ENCODE assay signal across 8 cellular contexts in genomic region chr1:32201011-32201855, GRCh38. TPM values are rescaled to one million over a fixed set of nuclear protein-coding genes. Genes with fewer than 3 reads are reported as not detected.
DNase-seq lines count a peak whose midpoint lies in the region; ATAC-seq, FAIRE-seq and TF ChIP-seq lines count a peak whose summit lies in the region.

No MANE protein-coding gene starts in this region.

- DNase-seq in A673 (ENCODE audit: low spot score) (peak; percentile 76), LHCN-M2 (ENCODE audit: low read depth) (peak; percentile 53), choroid plexus epithelial cell (ENCODE audit: low read depth) (peak; percentile 72), HepG2 (ENCODE audit: low spot score) (no peak)
- DNase-seq in activated CD4-positive, alpha-beta T cell treated with anti-CD3 and anti-CD28 coated beads for 1 hour = peak; percentile 59
- DNase-seq in stimulated activated CD4-positive, alpha-beta T cell treated with anti-CD3 and anti-CD28 coated beads, TNF-alpha, amount 100 ng/mL, for 1 hour (ENCODE audit: low read depth in 3 of 3, low spot score in 1 of 3) = peak; percentile 35 to 61 (median 41)

- H3K9me3 ChIP-seq in A673 (ENCODE audit: low read depth, low read length, poor library complexity, severe bottlenecking) = no peaks in the 10 kb centered on the region
- no peaks in the 10 kb centered on the region for H3K9me3 ChIP-seq in HepG2 (ENCODE audit: low read length)

- 0 out of 2 replicates have a peak, but pooled peaks have one; percentile 27 for TF ChIP-seq RAD21 in HepG2 (CRISPR knock-in tag; IDR thresholded peaks at IDR 0.05)

- peak overlapping the region; percentile 58 for H3K27ac ChIP-seq in A673 (ENCODE audit: low read depth, low read length, poor library complexity, severe bottlenecking)
- no peak overlapping the region for H3K27ac ChIP-seq in HepG2 (ENCODE audit: extremely low read length, insufficient read depth, low read length)

- ATAC-seq in GM18867 (IDR thresholded peaks at IDR 0.05; ENCODE audit: unreplicated experiment) (peak; percentile 33), HepG2 (peak; percentile 71), GM21367 (IDR thresholded peaks at IDR 0.05; ENCODE audit: unreplicated experiment) (no peak)

- TF ChIP-seq POLR2A in HepG2 (IDR thresholded peaks at IDR 0.05; ENCODE audit: insufficient read depth in 1 of 2, low read depth in 2 of 2, low read length in 2 of 2) = 0 out of 4 replicates have a peak, but pooled peaks of 1 of the 2 experiments have one; percentile 16

- H3K4me3 ChIP-seq in A673 (ENCODE audit: low read depth, low read length, poor library complexity, severe bottlenecking) (peak overlapping the region; percentile 62), choroid plexus epithelial cell (ENCODE audit: low read depth, low read length) (peak overlapping the region; percentile 72), HepG2 (replicated peaks in 1 of 3; ENCODE audit: insufficient read depth in 1 of 3, low read depth in 2 of 3, low read length in 3 of 3) (peak overlapping the region; percentile 64 to 72 (median 65))

- intact Hi-C loops in A673 (cut with micrococcal nuclease; ENCODE audit: unreplicated experiment) (no loop called here), HepG2 (cut with micrococcal nuclease; ENCODE audit: unreplicated experiment) (no loop called here)

- no peak for TF ChIP-seq CTCF in A673 (conservative IDR thresholded peaks at IDR 0.05; ENCODE audit: low read depth, low read length)
- TF ChIP-seq CTCF in choroid plexus epithelial cell (conservative IDR thresholded peaks at IDR 0.05; ENCODE audit: low read depth, low read length) = no peak
- peak; percentile 57 for TF ChIP-seq CTCF in HepG2 (CRISPR knock-in tag; IDR thresholded peaks at IDR 0.05)

- no peaks in the 10 kb centered on the region for H3K27me3 ChIP-seq in A673 (replicated peaks; ENCODE audit: insufficient read depth, low read depth, low read length, poor library complexity)
- H3K27me3 ChIP-seq in HepG2 (ENCODE audit: control insufficient read depth in 1 of 2, insufficient read depth in 2 of 2, low read length in 2 of 2) = no peaks in the 10 kb centered on the region

- BruUV-seq in A673 (replicated peaks; lab: Mats Ljungman, UMichigan) (no TSS peak), HepG2 (replicated peaks; lab: Mats Ljungman, UMichigan) (no TSS peak)

- H4K20me1 ChIP-seq in HepG2 (ENCODE audit: insufficient read depth, low read length) = no peaks in the 10 kb centered on the region

- TF ChIP-seq EP300 in HepG2 (IDR thresholded peaks at IDR 0.05; ENCODE audit: low read depth in 2 of 2, low read length in 2 of 2) (no peak), HepG2 (CRISPR knock-in tag; IDR thresholded peaks at IDR 0.05; ENCODE audit: borderline replicate concordance) (no peak)

- H2AFZ ChIP-seq in HepG2 (ENCODE audit: low read length) = no peak overlapping the region

- WGBS in HepG2 (ENCODE audit: low lambda C conversion rate) = 4% methylated on average over 12 of the region's 26 CpGs

- H3K36me3 ChIP-seq in A673 (ENCODE audit: insufficient read depth, low read length, poor library complexity, severe bottlenecking) (peaks cover 14% of the 10 kb centered on the region), HepG2 (replicated peaks in 1 of 2; ENCODE audit: control insufficient read depth in 1 of 2, insufficient read depth in 2 of 2, low read length in 2 of 2) (peaks cover 1 to 12% of the 10 kb centered on the region in 2 experiments; a peak in 4 of 5 replicates)

- no peak for FAIRE-seq in HepG2 (lab: Jason Lieb, UNC)

- H3K4me2 ChIP-seq in HepG2 (ENCODE audit: low read depth, low read length) = peak overlapping the region; percentile 96

- POLR2A ChIA-PET in A673 (lab: Charles Lee; ENCODE audit: low non-redundant PET) = no interaction called here
- POLR2A ChIA-PET in HepG2 (lab: Yijun Ruan, JAX) = interaction anchor here (1.0 to 4.8 kb wide), 12 partner anchors 9 to 193 kb away, joined by 3 to 38 read pairs (median 5); partner anchors contain the start of genes BSDC1, KPNA6, MARCKSL1 and TXLNA

- H3K4me1 ChIP-seq in A673 (ENCODE audit: insufficient read depth, low read length, poor library complexity, severe bottlenecking) = peaks cover 14% of the 10 kb centered on the region
- peaks cover 22% of the 10 kb centered on the region for H3K4me1 ChIP-seq in HepG2 (ENCODE audit: insufficient read depth, low read length)

- CTCF ChIA-PET in A673 (lab: Charles Lee) (interaction anchor here (0.5 to 1.2 kb wide), 3 partner anchors 14 to 92 kb away, joined by 3 to 4 read pairs (median 3); no protein-coding TSS in a partner anchor), HepG2 (lab: Yijun Ruan, JAX; ENCODE audit: low intra/inter-chr PET ratio, low total read pairs) (no interaction called here)

- H3K79me2 ChIP-seq in HepG2 (ENCODE audit: insufficient read depth, low read length) = no peaks in the 10 kb centered on the region

- H3K9ac ChIP-seq in HepG2 (ENCODE audit: insufficient read depth, low read depth, low read length) = peak overlapping the region; percentile 45

- in situ Hi-C loops in HepG2 (cut with HindIII; ENCODE audit: extremely low pct_ligation_motif_present, low pct_unique_long_range_greater_than_20kb) = no loop called here

RNA-seq across cellular contexts. Expression of gene CCDC28B, which starts 0.8 kb away (rescaled TPM):
- total RNA-seq in A673 (2021) = 15.6 and 22.4 TPM in 2 replicates
- total RNA-seq in LHCN-M2 (2014; rRNA removed) = 9.1 and 10.8 TPM in 2 replicates
- polyA plus RNA-seq in LHCN-M2 (2012) = 21.6 TPM
- 2.8 and 3.5 TPM in 2 replicates for total RNA-seq in HepG2 (2016; rRNA removed; fragmentation: Illumina TruSeq; extraction: Trizol)
- 0.53 and 1.1 TPM in 2 replicates for total RNA-seq in HepG2 (2016; cell fraction: cytosol; rRNA removed; fragmentation: Illumina TruSeq; extraction: Trizol; ENCODE audit: low read depth)
- total RNA-seq in HepG2 (2016; cell fraction: insoluble cytoplasmic fraction; rRNA removed; fragmentation: Illumina TruSeq; extraction: Trizol) = 3.1 and 3.8 TPM in 2 replicates
- total RNA-seq in HepG2 (2016; cell fraction: membrane; rRNA removed; fragmentation: Illumina TruSeq; extraction: Trizol) = 1.3 and 1.9 TPM in 2 replicates
- 0.75 and 0.81 TPM in 2 replicates for total RNA-seq in HepG2 (2016; cell fraction: nucleus; rRNA removed; fragmentation: Illumina TruSeq; extraction: Trizol)
- 2.6 TPM in 2 replicates for polyA plus RNA-seq in HepG2 (2011; rRNA removed)
- polyA plus RNA-seq in HepG2 (2011; cell fraction: cytosol; rRNA removed) = 1.9 and 2.6 TPM in 2 replicates
- 4.6 and 5.6 TPM in 2 replicates for polyA plus RNA-seq in HepG2 (2011; cell fraction: nucleus; rRNA removed)
- 3.4 and 4.3 TPM in 2 replicates for polyA plus RNA-seq in HepG2 (2012)
- polyA plus RNA-seq in HepG2 (2016; cell fraction: cytosol; fragmentation: Illumina TruSeq; extraction: Trizol; ENCODE audit: low read depth) = 0.87 and 1.5 TPM in 2 replicates
- 1.5 and 1.7 TPM in 2 replicates for polyA plus RNA-seq in HepG2 (2016; cell fraction: insoluble cytoplasmic fraction; fragmentation: Illumina TruSeq; extraction: Trizol; ENCODE audit: low read depth)
- polyA plus RNA-seq in HepG2 (2016; cell fraction: membrane; fragmentation: Illumina TruSeq; extraction: Trizol; ENCODE audit: low read depth) = 0.65 and 0.95 TPM in 2 replicates
- 1.8 and 2.3 TPM in 2 replicates for polyA plus RNA-seq in HepG2 (2016; cell fraction: nucleus; fragmentation: Illumina TruSeq; extraction: Trizol; ENCODE audit: insufficient read depth, low read depth)
- polyA minus RNA-seq in HepG2 (2011; rRNA and poly(A)+ RNA removed; ENCODE audit: low replicate concordance) = 0.26 and 2.1 TPM in 2 replicates
- polyA minus RNA-seq in HepG2 (2011; cell fraction: cytosol; rRNA and poly(A)+ RNA removed) = 0.89 and 1.9 TPM in 2 replicates
- 0.75 and 1.0 TPM in 2 replicates for polyA minus RNA-seq in HepG2 (2011; cell fraction: nucleus; rRNA and poly(A)+ RNA removed)

RNA-seq across cellular contexts. Expression of gene IQCC, which starts 4.2 kb away (rescaled TPM):
- total RNA-seq in A673 (2021) = 7.2 and 7.9 TPM in 2 replicates
- total RNA-seq in LHCN-M2 (2014; rRNA removed) = 2.3 and 4.0 TPM in 2 replicates
- 2.1 TPM for polyA plus RNA-seq in LHCN-M2 (2012)
- 2.3 and 3.0 TPM in 2 replicates for total RNA-seq in HepG2 (2016; rRNA removed; fragmentation: Illumina TruSeq; extraction: Trizol)
- total RNA-seq in HepG2 (2016; cell fraction: cytosol; rRNA removed; fragmentation: Illumina TruSeq; extraction: Trizol; ENCODE audit: low read depth) = 0.62 and 0.71 TPM in 2 replicates
- 3.2 TPM in 2 replicates for total RNA-seq in HepG2 (2016; cell fraction: insoluble cytoplasmic fraction; rRNA removed; fragmentation: Illumina TruSeq; extraction: Trizol)
- total RNA-seq in HepG2 (2016; cell fraction: membrane; rRNA removed; fragmentation: Illumina TruSeq; extraction: Trizol) = 1.4 and 1.7 TPM in 2 replicates
- total RNA-seq in HepG2 (2016; cell fraction: nucleus; rRNA removed; fragmentation: Illumina TruSeq; extraction: Trizol) = 2.2 and 3.1 TPM in 2 replicates
- 1.5 and 1.7 TPM in 2 replicates for polyA plus RNA-seq in HepG2 (2011; rRNA removed)
- polyA plus RNA-seq in HepG2 (2011; cell fraction: cytosol; rRNA removed) = 1.4 and 1.5 TPM in 2 replicates
- 1.5 and 2.0 TPM in 2 replicates for polyA plus RNA-seq in HepG2 (2011; cell fraction: nucleus; rRNA removed)
- 0.89 and 1.6 TPM in 2 replicates for polyA plus RNA-seq in HepG2 (2012)
- 0.54 and 0.60 TPM in 2 replicates for polyA plus RNA-seq in HepG2 (2016; cell fraction: cytosol; fragmentation: Illumina TruSeq; extraction: Trizol; ENCODE audit: low read depth)
- 3.2 TPM in 2 replicates for polyA plus RNA-seq in HepG2 (2016; cell fraction: insoluble cytoplasmic fraction; fragmentation: Illumina TruSeq; extraction: Trizol; ENCODE audit: low read depth)
- polyA plus RNA-seq in HepG2 (2016; cell fraction: membrane; fragmentation: Illumina TruSeq; extraction: Trizol; ENCODE audit: low read depth) = 0.99 and 1.1 TPM in 2 replicates
- polyA plus RNA-seq in HepG2 (2016; cell fraction: nucleus; fragmentation: Illumina TruSeq; extraction: Trizol; ENCODE audit: insufficient read depth, low read depth) = 5.3 and 6.6 TPM in 2 replicates
- 1.5 and 5.0 TPM in 2 replicates for polyA minus RNA-seq in HepG2 (2011; rRNA and poly(A)+ RNA removed; ENCODE audit: low replicate concordance)
- 0.53 and 0.69 TPM in 2 replicates for polyA minus RNA-seq in HepG2 (2011; cell fraction: cytosol; rRNA and poly(A)+ RNA removed)
- 1.7 and 1.9 TPM in 2 replicates for polyA minus RNA-seq in HepG2 (2011; cell fraction: nucleus; rRNA and poly(A)+ RNA removed)

RNA-seq across cellular contexts. Expression of gene DCDC2B, which starts 7.7 kb away (rescaled TPM):
- total RNA-seq in A673 (2021) = not detected in 2 replicates
- not detected in 2 replicates for total RNA-seq in LHCN-M2 (2014; rRNA removed)
- 0.05 TPM for polyA plus RNA-seq in LHCN-M2 (2012)
- not detected in 2 replicates for total RNA-seq in HepG2 (2016; rRNA removed; fragmentation: Illumina TruSeq; extraction: Trizol)
- not detected in 2 replicates for total RNA-seq in HepG2 (2016; cell fraction: cytosol; rRNA removed; fragmentation: Illumina TruSeq; extraction: Trizol; ENCODE audit: low read depth)
- not detected in 2 replicates for total RNA-seq in HepG2 (2016; cell fraction: insoluble cytoplasmic fraction; rRNA removed; fragmentation: Illumina TruSeq; extraction: Trizol)
- total RNA-seq in HepG2 (2016; cell fraction: membrane; rRNA removed; fragmentation: Illumina TruSeq; extraction: Trizol) = not detected in 2 replicates
- total RNA-seq in HepG2 (2016; cell fraction: nucleus; rRNA removed; fragmentation: Illumina TruSeq; extraction: Trizol) = not detected in 2 replicates
- not detected in 2 replicates for polyA plus RNA-seq in HepG2 (2011; rRNA removed)
- polyA plus RNA-seq in HepG2 (2011; cell fraction: cytosol; rRNA removed) = not detected in 2 replicates
- polyA plus RNA-seq in HepG2 (2011; cell fraction: nucleus; rRNA removed) = not detected in 2 replicates
- 0.09 and 0.12 TPM in 2 replicates for polyA plus RNA-seq in HepG2 (2012)
- not detected in 2 replicates for polyA plus RNA-seq in HepG2 (2016; cell fraction: cytosol; fragmentation: Illumina TruSeq; extraction: Trizol; ENCODE audit: low read depth)
- not detected in 2 replicates for polyA plus RNA-seq in HepG2 (2016; cell fraction: insoluble cytoplasmic fraction; fragmentation: Illumina TruSeq; extraction: Trizol; ENCODE audit: low read depth)
- polyA plus RNA-seq in HepG2 (2016; cell fraction: membrane; fragmentation: Illumina TruSeq; extraction: Trizol; ENCODE audit: low read depth) = not detected in 2 replicates
- polyA plus RNA-seq in HepG2 (2016; cell fraction: nucleus; fragmentation: Illumina TruSeq; extraction: Trizol; ENCODE audit: insufficient read depth, low read depth) = not detected in 2 replicates
- 0.12 TPM in 1 of 2 replicates, not detected in the other for polyA minus RNA-seq in HepG2 (2011; rRNA and poly(A)+ RNA removed; ENCODE audit: low replicate concordance)
- not detected in 2 replicates for polyA minus RNA-seq in HepG2 (2011; cell fraction: cytosol; rRNA and poly(A)+ RNA removed)
- polyA minus RNA-seq in HepG2 (2011; cell fraction: nucleus; rRNA and poly(A)+ RNA removed) = not detected in 2 replicates

RNA-seq across cellular contexts. Expression of gene TMEM234, which starts 20.9 kb away (rescaled TPM):
- total RNA-seq in A673 (2021) (15.4 TPM in 2 replicates), LHCN-M2 (2014; rRNA removed) (14.4 and 16.6 TPM in 2 replicates), HepG2 (2016; rRNA removed; fragmentation: Illumina TruSeq; extraction: Trizol) (4.2 and 9.0 TPM in 2 replicates)
- polyA plus RNA-seq in LHCN-M2 (2012) = 23.8 TPM
- 5.8 and 6.9 TPM in 2 replicates for total RNA-seq in HepG2 (2016; cell fraction: cytosol; rRNA removed; fragmentation: Illumina TruSeq; extraction: Trizol; ENCODE audit: low read depth)
- total RNA-seq in HepG2 (2016; cell fraction: insoluble cytoplasmic fraction; rRNA removed; fragmentation: Illumina TruSeq; extraction: Trizol) = 3.5 and 8.7 TPM in 2 replicates
- total RNA-seq in HepG2 (2016; cell fraction: membrane; rRNA removed; fragmentation: Illumina TruSeq; extraction: Trizol) = 5.1 and 5.2 TPM in 2 replicates
- total RNA-seq in HepG2 (2016; cell fraction: nucleus; rRNA removed; fragmentation: Illumina TruSeq; extraction: Trizol) = 11.7 and 11.9 TPM in 2 replicates
- 6.1 and 6.8 TPM in 2 replicates for polyA plus RNA-seq in HepG2 (2011; rRNA removed)
- 3.9 and 4.6 TPM in 2 replicates for polyA plus RNA-seq in HepG2 (2011; cell fraction: cytosol; rRNA removed)
- polyA plus RNA-seq in HepG2 (2011; cell fraction: nucleus; rRNA removed) = 23.3 and 24.8 TPM in 2 replicates
- 4.1 and 4.7 TPM in 2 replicates for polyA plus RNA-seq in HepG2 (2012)
- polyA plus RNA-seq in HepG2 (2016; cell fraction: cytosol; fragmentation: Illumina TruSeq; extraction: Trizol; ENCODE audit: low read depth) = 3.2 TPM in 2 replicates
- 3.8 and 4.7 TPM in 2 replicates for polyA plus RNA-seq in HepG2 (2016; cell fraction: insoluble cytoplasmic fraction; fragmentation: Illumina TruSeq; extraction: Trizol; ENCODE audit: low read depth)
- 2.9 and 3.0 TPM in 2 replicates for polyA plus RNA-seq in HepG2 (2016; cell fraction: membrane; fragmentation: Illumina TruSeq; extraction: Trizol; ENCODE audit: low read depth)
- polyA plus RNA-seq in HepG2 (2016; cell fraction: nucleus; fragmentation: Illumina TruSeq; extraction: Trizol; ENCODE audit: insufficient read depth, low read depth) = 14.3 and 14.8 TPM in 2 replicates
- polyA minus RNA-seq in HepG2 (2011; rRNA and poly(A)+ RNA removed; ENCODE audit: low replicate concordance) = 21.3 and 41.3 TPM in 2 replicates
- polyA minus RNA-seq in HepG2 (2011; cell fraction: cytosol; rRNA and poly(A)+ RNA removed) = 1.7 and 3.0 TPM in 2 replicates
- 24.1 and 26.1 TPM in 2 replicates for polyA minus RNA-seq in HepG2 (2011; cell fraction: nucleus; rRNA and poly(A)+ RNA removed)

RNA-seq across cellular contexts. Expression of gene EIF3I, which starts 21.0 kb away (rescaled TPM):
- 298 and 303 TPM in 2 replicates for total RNA-seq in A673 (2021)
- 296 and 327 TPM in 2 replicates for total RNA-seq in LHCN-M2 (2014; rRNA removed)
- 346 TPM for polyA plus RNA-seq in LHCN-M2 (2012)
- 223 and 286 TPM in 2 replicates for total RNA-seq in HepG2 (2016; rRNA removed; fragmentation: Illumina TruSeq; extraction: Trizol)
- total RNA-seq in HepG2 (2016; cell fraction: cytosol; rRNA removed; fragmentation: Illumina TruSeq; extraction: Trizol; ENCODE audit: low read depth) = 67.0 and 70.3 TPM in 2 replicates
- 235 and 275 TPM in 2 replicates for total RNA-seq in HepG2 (2016; cell fraction: insoluble cytoplasmic fraction; rRNA removed; fragmentation: Illumina TruSeq; extraction: Trizol)
- total RNA-seq in HepG2 (2016; cell fraction: membrane; rRNA removed; fragmentation: Illumina TruSeq; extraction: Trizol) = 130 and 131 TPM in 2 replicates
- total RNA-seq in HepG2 (2016; cell fraction: nucleus; rRNA removed; fragmentation: Illumina TruSeq; extraction: Trizol) = 55.1 and 64.8 TPM in 2 replicates
- 210 and 218 TPM in 2 replicates for polyA plus RNA-seq in HepG2 (2011; rRNA removed)
- 334 and 368 TPM in 2 replicates for polyA plus RNA-seq in HepG2 (2011; cell fraction: cytosol; rRNA removed)
- polyA plus RNA-seq in HepG2 (2011; cell fraction: nucleus; rRNA removed) = 51.9 and 67.9 TPM in 2 replicates
- polyA plus RNA-seq in HepG2 (2012) = 173 and 177 TPM in 2 replicates
- polyA plus RNA-seq in HepG2 (2016; cell fraction: cytosol; fragmentation: Illumina TruSeq; extraction: Trizol; ENCODE audit: low read depth) = 77.8 and 80.3 TPM in 2 replicates
- polyA plus RNA-seq in HepG2 (2016; cell fraction: insoluble cytoplasmic fraction; fragmentation: Illumina TruSeq; extraction: Trizol; ENCODE audit: low read depth) = 282 and 311 TPM in 2 replicates
- polyA plus RNA-seq in HepG2 (2016; cell fraction: membrane; fragmentation: Illumina TruSeq; extraction: Trizol; ENCODE audit: low read depth) = 120 and 124 TPM in 2 replicates
- polyA plus RNA-seq in HepG2 (2016; cell fraction: nucleus; fragmentation: Illumina TruSeq; extraction: Trizol; ENCODE audit: insufficient read depth, low read depth) = 90.6 and 90.7 TPM in 2 replicates
- 326 and 552 TPM in 2 replicates for polyA minus RNA-seq in HepG2 (2011; rRNA and poly(A)+ RNA removed; ENCODE audit: low replicate concordance)
- polyA minus RNA-seq in HepG2 (2011; cell fraction: cytosol; rRNA and poly(A)+ RNA removed) = 107 and 121 TPM in 2 replicates
- 37.5 and 37.7 TPM in 2 replicates for polyA minus RNA-seq in HepG2 (2011; cell fraction: nucleus; rRNA and poly(A)+ RNA removed)
